9 cellular contexts compared by ENCODE assay signal in genomic region chr22:36644333-36644757, GRCh38. TPM values are rescaled to one million over a fixed set of nuclear protein-coding genes. Genes with fewer than 3 reads are reported as not detected.
A peak's percentile ranks its signal among the peaks of the same experiment; 100 is the strongest.
DNase-seq lines count a peak whose midpoint lies in the region; ATAC-seq and TF ChIP-seq lines count a peak whose summit lies in the region.
"Had no signal": no experiment of that assay in that cellular context is flagged by ENCODE, and none has a peak within 500 bp of the region (broad histone marks: within the 10 kb centered on the region; RNA-seq: fewer than 3 reads in every experiment).

No MANE protein-coding gene starts in this region.

- no peak for TF ChIP-seq CTCF in WTC11 (IDR thresholded peaks at IDR 0.05)

- CTCF ChIA-PET in WTC11 (lab: Charles Lee): interaction anchor here (0.7 to 1.2 kb wide), 5 partner anchors 30 to 333 kb away, joined by 3 to 5 read pairs (median 4); no protein-coding TSS in a partner anchor

- H3K27ac Mint-ChIP-seq in WTC11: no peak overlapping the region

- peaks cover 4% of the 10 kb centered on the region; the same call in 1 of the 2 replicates for H3K27me3 Mint-ChIP-seq in WTC11 (ENCODE audit: low read depth)

- DNase-seq in AG20443 (ENCODE audit: low spot score): peak; percentile 87
- peak; percentile 61 for DNase-seq in HPDE6-E6E7 (ENCODE audit: extremely low spot score)
- DNase-seq in WTC11 (ENCODE audit: low spot score): peak; percentile 59
- DNase-seq in iPS DF 4.7 (ENCODE audit: extremely low read depth, low spot score): peak; percentile 60
- DNase-seq in NK-92 treated with Interleukin-12 subunit alpha and Interleukin-12 subunit beta, amount 100 ng/mL, for 24 hours (lab: John Stamatoyannopoulos, UW): no peak
- no peak for DNase-seq in DMS79 (lab: John Stamatoyannopoulos, UW)
- no peak for DNase-seq in NCI-H526 treated with DMSO at 0.1 percent for 48 hours (lab: John Stamatoyannopoulos, UW)

- H3K36me3 Mint-ChIP-seq in WTC11: no peaks in the 10 kb centered on the region

- ATAC-seq in WTC11: peak; percentile 62; the same call in 1 of the 2 replicates
- ATAC-seq in HG03196 (IDR thresholded peaks at IDR 0.05; ENCODE audit: unreplicated experiment): no peak

- no peak overlapping the region for H3K4me3 Mint-ChIP-seq in WTC11
- H3K4me3 Mint-ChIP-seq: central memory CD8-positive, alpha-beta T cell had no signal

- H3K4me1 Mint-ChIP-seq in WTC11: no peaks in the 10 kb centered on the region
- H3K4me1 Mint-ChIP-seq: central memory CD8-positive, alpha-beta T cell had no signal

- POLR2A ChIA-PET in WTC11 (lab: Charles Lee): no interaction called here

- no peaks in the 10 kb centered on the region for H3K9me3 Mint-ChIP-seq in WTC11
- H3K9me3 Mint-ChIP-seq: central memory CD8-positive, alpha-beta T cell had no signal

TF ChIP-seq in WTC11, 78 proteins besides CTCF, POLR2A, EP300 and RAD21 (continues in another document):
- TF ChIP-seq AR (CRISPR knock-in tag; IDR thresholded peaks at IDR 0.05): no peak
- TF ChIP-seq ZSCAN18 (CRISPR knock-in tag; IDR thresholded peaks at IDR 0.05): no peak
- no peak for TF ChIP-seq ZMAT4 (CRISPR knock-in tag; IDR thresholded peaks at IDR 0.05)
- TF ChIP-seq NFYB (CRISPR knock-in tag; conservative IDR thresholded peaks at IDR 0.05; ENCODE audit: low read depth): no peak
- TF ChIP-seq ZNF121 (CRISPR knock-in tag; IDR thresholded peaks at IDR 0.05): 0 out of 2 replicates have a peak, but pooled peaks have one; percentile 33
- no peak for TF ChIP-seq TP53 (CRISPR knock-in tag; IDR thresholded peaks at IDR 0.05)
- no peak for TF ChIP-seq JUN (CRISPR knock-in tag; IDR thresholded peaks at IDR 0.05)
- 0 out of 2 replicates have a peak, but pooled peaks have one; percentile 43 for TF ChIP-seq ARID4B (CRISPR knock-in tag; IDR thresholded peaks at IDR 0.05; ENCODE audit: borderline replicate concordance)
- TF ChIP-seq USF1 (CRISPR knock-in tag; IDR thresholded peaks at IDR 0.05): no peak; the same call in 1 of the 2 replicates
- TF ChIP-seq ZNF317 (CRISPR knock-in tag; IDR thresholded peaks at IDR 0.05; ENCODE audit: borderline replicate concordance, low read depth): no peak
- TF ChIP-seq SOX15 (CRISPR knock-in tag; IDR thresholded peaks at IDR 0.05): no peak
- TF ChIP-seq ZNF512 (CRISPR knock-in tag; IDR thresholded peaks at IDR 0.05; ENCODE audit: borderline replicate concordance): no peak
- TF ChIP-seq NFE2L1 (CRISPR knock-in tag; IDR thresholded peaks at IDR 0.05): peak; percentile 40; the same call in 1 of the 2 replicates
- TF ChIP-seq CREB1 (CRISPR knock-in tag; IDR thresholded peaks at IDR 0.05): no peak
- no peak for TF ChIP-seq KAT7 (CRISPR knock-in tag; IDR thresholded peaks at IDR 0.05; ENCODE audit: borderline replicate concordance)

RNA-seq across cellular contexts. Expression of gene CACNG2, which starts 59.2 kb away (rescaled TPM):
- total RNA-seq in WTC11 (2021): not detected in 3 replicates

Comparison
In these comparisons a context has a peak if more than half of its experiments do, and no peak if none do; other contexts are left out.
1. DNase-seq: peak in AG20443 (single experiment), HPDE6-E6E7 (single experiment), WTC11 (single experiment) and iPS DF 4.7 (single experiment); none in NK-92 treated with Interleukin-12 subunit alpha and Interleukin-12 subunit beta, amount 100 ng/mL, for 24 hours (single experiment), DMS79 (single experiment) and NCI-H526 treated with DMSO at 0.1 percent for 48 hours (single experiment).